Comparison of ENCODE assay signal across 24 cellular contexts in genomic region chr3:62708642-62709041, GRCh38.
A peak's percentile ranks its signal among the peaks of the same experiment; 100 is the strongest.
DNase-seq lines count a peak whose midpoint lies in the region; ATAC-seq lines count a peak whose summit lies in the region.
"Had no signal": no experiment of that assay in that cellular context is flagged by ENCODE, and none has a peak within 500 bp of the region (broad histone marks: within the 10 kb centered on the region; RNA-seq: fewer than 3 reads in every experiment).

No MANE protein-coding gene starts in this region.

- H3K9me3 ChIP-seq in neuronal stem cell (replicated peaks in 1 of 2; ENCODE audit: control insufficient read depth in 2 of 2, insufficient read depth in 1 of 2, low read depth in 1 of 2, low read length in 2 of 2) = no peaks in the 10 kb centered on the region
- H3K9me3 ChIP-seq: ascending aorta, HAP-1 had no signal

- H3K27me3 ChIP-seq in neuronal stem cell (ENCODE audit: control insufficient read depth in 3 of 3, insufficient read depth in 3 of 3, low read depth in 1 of 3, low read length in 3 of 3) = no peaks in the 10 kb centered on the region
- H3K27me3 ChIP-seq: ascending aorta had no signal

- no peak overlapping the region for H2BK120ac ChIP-seq in neuronal stem cell (ENCODE audit: low read depth, low read length)

- no CpG with 5 or more reads among the region's 3 CpGs for WGBS in neuronal stem cell (ENCODE audit: extremely low coverage in 2 of 2, insufficient read length in 2 of 2, insufficient replicate concordance in 1 of 2), 2 donors

- H3K4ac ChIP-seq in neuronal stem cell (ENCODE audit: low read length) = no peak overlapping the region

- no peak overlapping the region for H3K4me3 ChIP-seq in neuronal stem cell (ENCODE audit: low read length in 2 of 2)
- H3K4me3 ChIP-seq: ascending aorta, HAP-1, PC-9 had no signal

- ATAC-seq in GM21447 (IDR thresholded peaks at IDR 0.05; ENCODE audit: unreplicated experiment) (no peak), HG03565 (IDR thresholded peaks at IDR 0.05; ENCODE audit: unreplicated experiment) (no peak), GM18858 (IDR thresholded peaks at IDR 0.05; ENCODE audit: unreplicated experiment) (no peak)
- ATAC-seq: T-helper 17 cell had no signal

- no peaks in the 10 kb centered on the region for H3K79me1 ChIP-seq in neuronal stem cell (ENCODE audit: low read depth, low read length)

- no peaks in the 10 kb centered on the region for H3K36me3 ChIP-seq in neuronal stem cell (replicated peaks in 1 of 2; ENCODE audit: control insufficient read depth in 2 of 2, insufficient read depth in 2 of 2, low read length in 2 of 2)
- H3K36me3 ChIP-seq: ascending aorta, HAP-1 had no signal

- H2BK15ac ChIP-seq in neuronal stem cell (ENCODE audit: low read length) = no peak overlapping the region

- H3K23ac ChIP-seq in neuronal stem cell (ENCODE audit: low read depth, low read length, poor library complexity) = no peak overlapping the region

- H4K8ac ChIP-seq in neuronal stem cell (ENCODE audit: low read depth, low read length) = no peak overlapping the region

- no peak overlapping the region for H2AK5ac ChIP-seq in neuronal stem cell (ENCODE audit: low read depth, low read length)

- no peak overlapping the region for H2AFZ ChIP-seq in neuronal stem cell (ENCODE audit: low read length)
- H2AFZ ChIP-seq: parathyroid adenoma, PC-9 had no signal

- H3K4me1 ChIP-seq in neuronal stem cell (ENCODE audit: control insufficient read depth in 2 of 2, insufficient read depth in 1 of 2, low read depth in 1 of 2, low read length in 2 of 2) = peaks cover 0 to 29% of the 10 kb centered on the region in 2 donors
- H3K4me1 ChIP-seq: ascending aorta, HAP-1, parathyroid adenoma had no signal

- H4K91ac ChIP-seq in neuronal stem cell (ENCODE audit: low read depth, low read length, poor library complexity) = no peak overlapping the region

- no peak overlapping the region for H3K14ac ChIP-seq in neuronal stem cell (ENCODE audit: low read length)

- H3K9ac ChIP-seq in neuronal stem cell (ENCODE audit: low read depth, low read length, poor library complexity) = no peak overlapping the region
- H3K9ac ChIP-seq: parathyroid adenoma had no signal

- no peak overlapping the region for H3K4me2 ChIP-seq in neuronal stem cell (ENCODE audit: insufficient read depth, low read length, poor library complexity, severe bottlenecking)
- H3K4me2 ChIP-seq: PC-9 had no signal

- DNase-seq in DMS 273 (lab: John Stamatoyannopoulos, UW; ENCODE audit: unreplicated experiment) (peak; percentile 38), DMS 273 treated with DMSO at 0.1 percent for 48 hours (lab: John Stamatoyannopoulos, UW) (no peak), NCI-H82 treated with DMSO at 0.1 percent for 48 hours (lab: John Stamatoyannopoulos, UW; ENCODE audit: unreplicated experiment) (peak; percentile 87), iPS-NIHi11 (ENCODE audit: low spot score) (peak; percentile 19), neuronal stem cell (ENCODE audit: low spot score) (peak; percentile 78)
- DNase-seq: activated CD4-positive, alpha-beta memory T cell treated with anti-CD3 and anti-CD28 coated beads, Interleukin-2, amount 10 ng/mL, durations not matched to agents 7 days and 5 days; activated naive CD4-positive, alpha-beta T cell; activated T-cell treated with anti-CD3 and anti-CD28 coated beads, Interleukin-2, amount 50 U/mL, for 1 hour; AML-193; cerebellar nuclear complex; effector memory CD4-positive, alpha-beta T cell; GF-D8; NCI-H2029 treated with DMSO at 0.1 percent for 48 hours; NCI-H526 treated with DMSO at 0.1 percent for 48 hours; PC-9; T-helper 17 cell had no signal

- H3K27ac ChIP-seq in neuronal stem cell (replicated peaks; ENCODE audit: low read length) = peak overlapping the region; percentile 90
- H3K27ac ChIP-seq: 22Rv1, ascending aorta, HL-60, parathyroid adenoma, PC-9 had no signal

- H3K18ac ChIP-seq in neuronal stem cell (ENCODE audit: low read length) = no peak overlapping the region

- no peak overlapping the region for H2BK12ac ChIP-seq in neuronal stem cell (ENCODE audit: low read length)

- no peak overlapping the region for H2BK5ac ChIP-seq in neuronal stem cell (ENCODE audit: low read length)
